29 cellular contexts compared by ENCODE assay signal in the genomic region with DNA sequence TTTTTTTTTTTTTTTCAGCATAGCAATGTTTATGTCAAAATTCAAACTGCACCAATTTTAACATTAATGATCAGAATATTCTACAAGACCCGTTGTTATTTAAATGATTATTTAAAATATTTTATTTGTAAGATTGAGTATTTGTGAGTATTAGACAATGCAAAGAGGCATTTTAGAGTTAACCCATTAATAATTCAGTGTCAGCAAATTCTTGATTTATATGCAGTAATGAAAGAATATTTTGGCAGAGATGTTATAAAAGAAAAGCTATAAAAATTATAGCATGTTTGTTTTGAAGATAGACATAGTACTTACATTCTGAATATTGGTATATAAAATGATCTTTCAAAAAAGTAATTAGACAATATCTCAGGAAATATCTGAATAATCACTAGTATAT.
"Had no signal": no experiment of that assay in that cellular context is flagged by ENCODE, and none has a peak within 500 bp of the region (broad histone marks: within the 10 kb centered on the region; RNA-seq: fewer than 3 reads in every experiment).

No MANE protein-coding gene starts in this region.

- FAIRE-seq: urothelium cell line had no signal

- H3K9me3 Mint-ChIP-seq: stimulated activated naive CD8-positive, alpha-beta T cell treated with anti-CD3 and anti-CD28 coated beads, Interleukin-15, Interleukin-2, amounts not matched to agents 100 ng/mL and 50 ng/mL, for 24 hours had no signal

- H3K4me2 ChIP-seq: hepatocyte had no signal

- H3K36me3 ChIP-seq: colonic mucosa, gastroesophageal sphincter, heart left ventricle, left lung, neutrophil, spleen, thoracic aorta, tibial nerve, upper lobe of left lung had no signal

- H2AFZ ChIP-seq: hepatocyte, parathyroid adenoma had no signal

- H3K36me3 Mint-ChIP-seq: mesothelial cell of epicardium; naive B cell; stimulated activated naive B cell treated with anti-CD40 and anti-IgM and Interleukin-4, amounts not matched to agents 10 μg/mL and 1 μg/mL and 100 μg/mL, for 72 hours had no signal

- H3K4me3 ChIP-seq: colonic mucosa, gastroesophageal sphincter, heart left ventricle, hepatocyte, left lung, mucosa of descending colon, spleen, thoracic aorta, tibial nerve, upper lobe of left lung had no signal

- H3K27ac ChIP-seq: colonic mucosa, epithelial cell of prostate, foreskin keratinocyte, gastroesophageal sphincter, heart left ventricle, hepatocyte, left lung, neutrophil, parathyroid adenoma, spleen, thoracic aorta, tibial nerve, upper lobe of left lung had no signal

- H3K4me3 Mint-ChIP-seq: dendritic cell treated with granulocyte-macrophage colony-stimulating factor and Interleukin-4, amounts not matched to agents 40 ng/mL and 50 ng/mL, for 4 days; endodermal cell; mesothelial cell of epicardium; naive B cell; natural killer cell treated with Interleukin-12 subunit alpha and Interleukin-12 subunit beta and Interleukin-15 and Interleukin-18, amount 100 ng/mL, for 72 hours; neural crest cell; stimulated activated naive B cell treated with anti-CD40 and anti-IgM and Interleukin-4, amounts not matched to agents 10 μg/mL and 1 μg/mL and 100 μg/mL, for 72 hours; stimulated activated naive CD8-positive, alpha-beta T cell treated with anti-CD3 and anti-CD28 coated beads, Interleukin-15, Interleukin-2, amounts not matched to agents 100 ng/mL and 50 ng/mL, for 24 hours had no signal

- H3K27me3 ChIP-seq: colonic mucosa, foreskin keratinocyte, gastroesophageal sphincter, heart left ventricle, hepatocyte, left lung, neutrophil, spleen, tibial nerve, upper lobe of left lung had no signal

- ATAC-seq: esophagus mucosa; foreskin keratinocyte; gastroesophageal sphincter; heart left ventricle; left cardiac atrium; left lung; mucosa of descending colon; natural killer cell treated with Interleukin-12 subunit alpha and Interleukin-12 subunit beta and Interleukin-15 and Interleukin-18, amount 100 ng/mL, for 72 hours; sciatic nerve; stimulated activated naive B cell treated with anti-CD40 and anti-IgM and Interleukin-4, amounts not matched to agents 10 μg/mL and 1 μg/mL and 100 μg/mL, for 72 hours had no signal

- H3K4me1 Mint-ChIP-seq: endodermal cell; mesothelial cell of epicardium; naive B cell; neural crest cell; stimulated activated naive B cell treated with anti-CD40 and anti-IgM and Interleukin-4, amounts not matched to agents 10 μg/mL and 1 μg/mL and 100 μg/mL, for 72 hours had no signal

- H3K27me3 Mint-ChIP-seq: dendritic cell treated with granulocyte-macrophage colony-stimulating factor and Interleukin-4, amounts not matched to agents 40 ng/mL and 50 ng/mL, for 4 days; naive B cell; natural killer cell treated with Interleukin-12 subunit alpha and Interleukin-12 subunit beta and Interleukin-15 and Interleukin-18, amount 100 ng/mL, for 72 hours; progenitor cell of endocrine pancreas; stimulated activated naive B cell treated with anti-CD40 and anti-IgM and Interleukin-4, amounts not matched to agents 10 μg/mL and 1 μg/mL and 100 μg/mL, for 72 hours; stimulated activated naive CD8-positive, alpha-beta T cell treated with anti-CD3 and anti-CD28 coated beads, Interleukin-15, Interleukin-2, amounts not matched to agents 100 ng/mL and 50 ng/mL, for 24 hours had no signal

- H3K79me2 ChIP-seq: hepatocyte, parathyroid adenoma had no signal

- H3K9me3 ChIP-seq: colonic mucosa, gastroesophageal sphincter, mucosa of descending colon, neutrophil, thoracic aorta, tibial nerve, upper lobe of left lung had no signal

- DNase-seq: colonic mucosa; effector CD8-positive, alpha-beta T cell; endodermal cell; foreskin keratinocyte; heart left ventricle; left cardiac atrium; left lung; mesenchymal stem cell; mucosa of descending colon; naive B cell; spleen; stimulated activated naive B cell treated with anti-CD40 and anti-IgM and Interleukin-4, amounts not matched to agents 10 μg/mL and 1 μg/mL and 100 μg/mL, for 72 hours; upper lobe of left lung had no signal

- H3K9ac ChIP-seq: parathyroid adenoma had no signal

- H3K27ac Mint-ChIP-seq: dendritic cell treated with granulocyte-macrophage colony-stimulating factor and Interleukin-4, amounts not matched to agents 40 ng/mL and 50 ng/mL, for 4 days; endodermal cell; mesothelial cell of epicardium; naive B cell; natural killer cell treated with Interleukin-12 subunit alpha and Interleukin-12 subunit beta and Interleukin-15 and Interleukin-18, amount 100 ng/mL, for 72 hours; progenitor cell of endocrine pancreas; stimulated activated naive B cell treated with anti-CD40 and anti-IgM and Interleukin-4, amounts not matched to agents 10 μg/mL and 1 μg/mL and 100 μg/mL, for 72 hours; stimulated activated naive CD8-positive, alpha-beta T cell treated with anti-CD3 and anti-CD28 coated beads, Interleukin-15, Interleukin-2, amounts not matched to agents 100 ng/mL and 50 ng/mL, for 24 hours had no signal

- H3K4me1 ChIP-seq: colonic mucosa, foreskin keratinocyte, gastroesophageal sphincter, heart left ventricle, left lung, parathyroid adenoma, spleen, tibial nerve, upper lobe of left lung had no signal
